In genomic region chr4:124640037-124640730, GRCh38 we compare ENCODE assay signal across 15 cellular contexts.
DNase-seq lines count a peak whose midpoint lies in the region; ATAC-seq and TF ChIP-seq lines count a peak whose summit lies in the region.
"Had no signal": no experiment of that assay in that cellular context is flagged by ENCODE, and none has a peak within 500 bp of the region (broad histone marks: within the 10 kb centered on the region; RNA-seq: fewer than 3 reads in every experiment).

No MANE protein-coding gene starts in this region.

- H3K27ac Mint-ChIP-seq in naive thymus-derived CD4-positive, alpha-beta T cell: no peak overlapping the region
- H3K27ac Mint-ChIP-seq: CD4-positive, CD25-positive, alpha-beta regulatory T cell had no signal

- ATAC-seq in GM21723 (IDR thresholded peaks at IDR 0.05; ENCODE audit: unreplicated experiment): no peak
- no peak for ATAC-seq in naive thymus-derived CD4-positive, alpha-beta T cell

- H3K9me3 ChIP-seq in naive thymus-derived CD4-positive, alpha-beta T cell (ENCODE audit: control insufficient read depth in 2 of 3, low read length in 3 of 3): no peaks in the 10 kb centered on the region
- H3K9me3 ChIP-seq: ascending aorta had no signal

- no peaks in the 10 kb centered on the region for H3K27me3 Mint-ChIP-seq in naive thymus-derived CD4-positive, alpha-beta T cell
- H3K27me3 Mint-ChIP-seq: CD4-positive, CD25-positive, alpha-beta regulatory T cell had no signal

- DNase-seq in AG10803 (ENCODE audit: low read depth) (peak; percentile 67), brain microvascular endothelial cell (peak; percentile 82), kidney glomerular epithelial cell (lab: John Stamatoyannopoulos, UW) (peak; percentile 39), NCI-H2107 (lab: John Stamatoyannopoulos, UW) (no peak), GDM1 (lab: John Stamatoyannopoulos, UW) (no peak)
- DNase-seq in naive thymus-derived CD4-positive, alpha-beta T cell: no peak
- DNase-seq: activated CD8-positive, alpha-beta memory T cell treated with anti-CD3 and anti-CD28 coated beads, Interleukin-2, amount 50 U/mL, for 48 hours; CD4-positive, CD25-positive, alpha-beta regulatory T cell; foreskin melanocyte; NCI-H1436 treated with DMSO at 0.1 percent for 48 hours; stimulated activated CD4-positive, alpha-beta T cell treated with anti-CD3 and anti-CD28 coated beads, Interleukin-4, amount 100 ng/mL, for 4 hours had no signal

- H3K9me3 Mint-ChIP-seq in naive thymus-derived CD4-positive, alpha-beta T cell: peaks cover 0 to 7% (median 0%) of the 10 kb centered on the region in 11 donors

- H3K4me3 ChIP-seq in AG10803 (ENCODE audit: low read length) (no peak overlapping the region), brain microvascular endothelial cell (ENCODE audit: low read depth, low read length) (no peak overlapping the region)
- no peak overlapping the region for H3K4me3 ChIP-seq in naive thymus-derived CD4-positive, alpha-beta T cell (ENCODE audit: low read length)
- H3K4me3 ChIP-seq: ascending aorta had no signal

- no peak overlapping the region for H3K27ac ChIP-seq in brain microvascular endothelial cell
- no peak overlapping the region for H3K27ac ChIP-seq in naive thymus-derived CD4-positive, alpha-beta T cell (ENCODE audit: low read depth, low read length)
- H3K27ac ChIP-seq: ascending aorta, HL-60 had no signal

- TF ChIP-seq RAD21 in Ishikawa (IDR thresholded peaks at IDR 0.05; ENCODE audit: low read depth): peak; percentile 15; the same call in 1 of the 2 replicates

- in situ Hi-C loops in brain microvascular endothelial cell (cut with HindIII; ENCODE audit: low pct_ligation_motif_present, low sequenced_read_pairs): no loop called here

- POLR2A ChIA-PET in naive thymus-derived CD4-positive, alpha-beta T cell (lab: Charles Lee): no interaction called here

- TF ChIP-seq EP300 in Ishikawa (IDR thresholded peaks at IDR 0.05; ENCODE audit: borderline replicate concordance): peak; percentile 76; the same call in 1 of the 2 replicates

- intact Hi-C loops in naive thymus-derived CD4-positive, alpha-beta T cell (cut with micrococcal nuclease): no loop called here

- CTCF ChIA-PET in naive thymus-derived CD4-positive, alpha-beta T cell (lab: Charles Lee): interaction anchor here (0.9 kb wide), 1 partner anchor 9 kb away, joined by 3 read pairs; no protein-coding TSS in a partner anchor

- peaks cover 0 to 1% (median 0%) of the 10 kb centered on the region in 7 donors for H3K4me1 Mint-ChIP-seq in naive thymus-derived CD4-positive, alpha-beta T cell
- H3K4me1 Mint-ChIP-seq: CD4-positive, CD25-positive, alpha-beta regulatory T cell had no signal

- TF ChIP-seq CTCF in AG10803 (conservative IDR thresholded peaks at IDR 0.05; ENCODE audit: low read length) (no peak), brain microvascular endothelial cell (IDR thresholded peaks at IDR 0.05; ENCODE audit: low read depth, low read length, missing control alignments) (no peak)

- H3K36me3 Mint-ChIP-seq in naive thymus-derived CD4-positive, alpha-beta T cell: no peaks in the 10 kb centered on the region
- H3K36me3 Mint-ChIP-seq: CD4-positive, CD25-positive, alpha-beta regulatory T cell had no signal

- H3K4me3 Mint-ChIP-seq in naive thymus-derived CD4-positive, alpha-beta T cell: no peak overlapping the region
- H3K4me3 Mint-ChIP-seq: CD4-positive, CD25-positive, alpha-beta regulatory T cell had no signal

- H3K4me1 ChIP-seq in naive thymus-derived CD4-positive, alpha-beta T cell (ENCODE audit: control insufficient read depth in 2 of 2, insufficient read depth in 2 of 2, low read length in 2 of 2): no peaks in the 10 kb centered on the region
- H3K4me1 ChIP-seq: ascending aorta had no signal

- H3K36me3 ChIP-seq in brain microvascular endothelial cell (replicated peaks): no peaks in the 10 kb centered on the region
- no peaks in the 10 kb centered on the region for H3K36me3 ChIP-seq in naive thymus-derived CD4-positive, alpha-beta T cell (ENCODE audit: control insufficient read depth in 2 of 3, insufficient read depth in 3 of 3, low read length in 3 of 3)
- H3K36me3 ChIP-seq: ascending aorta had no signal

- H3K27me3 ChIP-seq in brain microvascular endothelial cell (replicated peaks): no peaks in the 10 kb centered on the region
- no peaks in the 10 kb centered on the region for H3K27me3 ChIP-seq in naive thymus-derived CD4-positive, alpha-beta T cell (ENCODE audit: control insufficient read depth in 2 of 2, insufficient read depth in 2 of 2, low read length in 2 of 2)
- H3K27me3 ChIP-seq: ascending aorta had no signal

TF ChIP-seq in Ishikawa, 13 proteins besides CTCF, POLR2A, EP300 and RAD21:
- TF ChIP-seq NFIC (IDR thresholded peaks at IDR 0.05) (peak; percentile 89), FOXM1 (IDR thresholded peaks at IDR 0.05; ENCODE audit: borderline replicate concordance, low read depth) (no peak), TCF12 (IDR thresholded peaks at IDR 0.05; ENCODE audit: low read depth) (peak; percentile 63), CEBPB (IDR thresholded peaks at IDR 0.05) (peak; percentile 46; the same call in 1 of the 2 replicates), TEAD4 (IDR thresholded peaks at IDR 0.05) (peak; percentile 80), MAX (IDR thresholded peaks at IDR 0.05) (peak; percentile 32; the same call in 1 of the 2 replicates), EGR1 (IDR thresholded peaks at IDR 0.05) (no peak)

Comparison
In these comparisons a context has a peak if more than half of its experiments do, and no peak if none do; other contexts are left out.
1. DNase-seq: peak in AG10803 (single experiment), brain microvascular endothelial cell (single experiment) and kidney glomerular epithelial cell (single experiment); none in NCI-H2107 (single experiment), naive thymus-derived CD4-positive, alpha-beta T cell (0 of 9) and GDM1 (single experiment).